Comparison of ENCODE assay signal across 9 cellular contexts in the genomic region with DNA sequence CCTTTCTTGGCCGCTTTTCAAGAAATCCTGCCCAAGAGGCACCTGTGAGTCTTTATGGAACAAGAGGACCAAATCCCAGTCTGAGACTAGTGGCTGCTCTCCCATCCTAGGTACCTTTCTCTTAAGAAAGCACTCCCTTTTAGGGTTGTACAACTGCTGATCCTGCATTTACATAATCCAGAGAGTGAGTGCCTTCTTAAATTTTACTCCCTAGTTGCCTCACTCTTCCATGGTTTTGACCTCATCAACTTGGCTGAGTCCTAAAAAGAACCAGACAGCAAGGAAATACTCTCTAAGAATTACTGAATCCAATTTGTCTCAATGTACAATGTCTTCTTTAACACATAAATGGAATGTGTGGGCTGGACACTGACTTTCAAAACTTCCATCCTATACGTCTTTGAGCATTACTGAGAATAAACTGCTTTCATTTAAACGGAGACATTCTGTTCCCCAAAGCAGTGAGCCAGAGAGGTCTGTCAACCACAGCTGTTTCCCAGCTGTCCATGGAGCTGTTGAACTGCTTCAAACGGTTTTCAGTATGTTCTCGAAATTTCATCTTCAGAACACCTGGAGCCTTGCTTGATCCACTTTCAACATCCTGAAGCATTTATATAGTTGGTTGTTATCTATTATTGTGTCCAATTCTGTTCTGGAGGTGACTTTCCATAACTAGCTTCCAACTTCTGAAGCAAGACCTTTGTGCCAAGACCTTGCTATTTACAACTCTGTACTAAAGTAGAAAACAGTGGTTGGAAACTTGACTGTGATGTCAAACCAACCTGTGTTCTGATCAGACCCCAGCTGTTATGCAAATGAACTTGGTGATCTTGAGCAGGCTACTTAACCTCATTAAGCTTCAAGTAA.
DNase-seq lines count a peak whose midpoint lies in the region; ATAC-seq lines count a peak whose summit lies in the region.
"Had no signal": no experiment of that assay in that cellular context is flagged by ENCODE, and none has a peak within 500 bp of the region (broad histone marks: within the 10 kb centered on the region; RNA-seq: fewer than 3 reads in every experiment).

No MANE protein-coding gene starts in this region.

- peaks cover 4 to 7% of the 10 kb centered on the region in 2 donors for H3K9me3 Mint-ChIP-seq in activated T-cell treated with anti-CD3 and anti-CD28 coated beads, Interleukin-2, amount 50 U/mL, for 72 hours
- peaks cover 0 to 7% of the 10 kb centered on the region in 2 donors for H3K9me3 Mint-ChIP-seq in stimulated activated naive CD8-positive, alpha-beta T cell treated with anti-CD3 and anti-CD28 coated beads, Interleukin-15, amount 100 ng/mL, for 72 hours

- peak overlapping the region in 1 of 2 donors; percentile 1 for H3K4me3 Mint-ChIP-seq in activated T-cell treated with anti-CD3 and anti-CD28 coated beads, Interleukin-2, amount 50 U/mL, for 72 hours
- peak overlapping the region; percentile 5 to 53 for H3K4me3 Mint-ChIP-seq in stimulated activated naive CD8-positive, alpha-beta T cell treated with anti-CD3 and anti-CD28 coated beads, Interleukin-15, amount 100 ng/mL, for 72 hours

- H3K27ac Mint-ChIP-seq in activated T-cell treated with anti-CD3 and anti-CD28 coated beads, Interleukin-2, amount 50 U/mL, for 72 hours: no peak overlapping the region
- H3K27ac Mint-ChIP-seq in stimulated activated naive CD8-positive, alpha-beta T cell treated with anti-CD3 and anti-CD28 coated beads, Interleukin-15, amount 100 ng/mL, for 72 hours: no peak overlapping the region

- peaks cover 14% of the 10 kb centered on the region for H3K4me1 Mint-ChIP-seq in activated T-cell treated with anti-CD3 and anti-CD28 coated beads, Interleukin-2, amount 50 U/mL, for 72 hours (ENCODE audit: low read depth)
- peaks cover 23% of the 10 kb centered on the region for H3K4me1 Mint-ChIP-seq in stimulated activated naive CD8-positive, alpha-beta T cell treated with anti-CD3 and anti-CD28 coated beads, Interleukin-15, amount 100 ng/mL, for 72 hours

- peaks cover 0 to 9% of the 10 kb centered on the region in 2 donors for H3K36me3 Mint-ChIP-seq in activated T-cell treated with anti-CD3 and anti-CD28 coated beads, Interleukin-2, amount 50 U/mL, for 72 hours (ENCODE audit: insufficient read depth in 2 of 2)

- no peak for DNase-seq in activated T-cell treated with anti-CD3 and anti-CD28 coated beads, Interleukin-2, amount 50 U/mL, for 72 hours
- no peak for DNase-seq in activated T-cell treated with anti-CD3 and anti-CD28 coated beads, Interleukin-2, amount 50 U/mL, for 48 hours
- DNase-seq in NAMALWA (ENCODE audit: low spot score) (peak; percentile 75), NCI-H1417 treated with DMSO at 0.1 percent for 48 hours (lab: John Stamatoyannopoulos, UW) (no peak), HK-2 (ENCODE audit: unreplicated experiment) (no peak), NCI-H2081 (lab: John Stamatoyannopoulos, UW) (no peak)
- DNase-seq in stimulated activated naive CD8-positive, alpha-beta T cell treated with anti-CD3 and anti-CD28 coated beads, Interleukin-15, amount 100 ng/mL, for 72 hours: no peak
- DNase-seq: NCI-H2171 had no signal

- ATAC-seq in activated T-cell treated with anti-CD3 and anti-CD28 coated beads, Interleukin-2, amount 50 U/mL, for 72 hours (replicated peaks in 1 of 2): peak; percentile 59 to 64
- peak; percentile 97 for ATAC-seq in HG02798 (IDR thresholded peaks at IDR 0.05; ENCODE audit: poor library complexity, unreplicated experiment)
- peak; percentile 84 for ATAC-seq in stimulated activated naive CD8-positive, alpha-beta T cell treated with anti-CD3 and anti-CD28 coated beads, Interleukin-15, amount 100 ng/mL, for 72 hours

- H3K27me3 Mint-ChIP-seq in activated T-cell treated with anti-CD3 and anti-CD28 coated beads, Interleukin-2, amount 50 U/mL, for 72 hours (ENCODE audit: low read depth): no peaks in the 10 kb centered on the region
- no peaks in the 10 kb centered on the region for H3K27me3 Mint-ChIP-seq in stimulated activated naive CD8-positive, alpha-beta T cell treated with anti-CD3 and anti-CD28 coated beads, Interleukin-15, amount 100 ng/mL, for 72 hours
